Comparison of ENCODE assay signal across 28 cellular contexts in the genomic region with DNA sequence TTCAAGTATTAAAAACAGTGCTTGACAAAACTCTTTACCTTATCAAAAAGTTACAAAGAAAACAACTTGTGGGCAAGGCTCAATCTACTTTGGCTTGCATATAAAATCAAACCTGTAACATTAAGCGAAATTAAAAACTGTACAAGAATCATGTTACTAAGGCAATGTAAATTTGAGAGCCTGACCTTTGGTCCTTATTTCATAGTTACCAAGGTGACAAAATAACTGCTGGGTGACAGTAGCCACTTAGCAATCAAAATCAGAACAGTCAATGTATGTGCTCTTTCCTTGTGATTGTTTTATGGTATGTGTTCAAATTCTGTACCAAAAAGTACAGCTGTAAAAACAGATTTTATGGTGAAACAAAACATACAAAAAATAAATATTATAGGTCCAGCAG.
"Had no signal": no experiment of that assay in that cellular context is flagged by ENCODE, and none has a peak within 500 bp of the region (broad histone marks: within the 10 kb centered on the region; RNA-seq: fewer than 3 reads in every experiment).

No MANE protein-coding gene starts in this region.

- H3K27me3 ChIP-seq: dorsolateral prefrontal cortex, gastrocnemius medialis, hepatocyte, ovary, sigmoid colon, suprapubic skin, tibial artery had no signal

- H3K4me1 Mint-ChIP-seq: activated B cell treated with CpG ODN at 0.5 μM for 24 hours; activated CD8-positive, alpha-beta memory T cell treated with anti-CD3 and anti-CD28 coated beads, Interleukin-2, amount 10 ng/mL, durations not matched to agents 7 days and 5 days; activated naive CD4-positive, alpha-beta T cell treated with anti-CD3 and anti-CD28 coated beads, Interleukin-2, amount 50 U/mL, for 24 hours; activated naive CD8-positive, alpha-beta T cell treated with anti-CD3 and anti-CD28 coated beads, Interleukin-2, amount 50 U/mL, for 24 hours; central memory CD8-positive, alpha-beta T cell; naive B cell; stimulated activated naive B cell treated with anti-CD40 and anti-IgM and Interleukin-4, amounts not matched to agents 10 μg/mL and 1 μg/mL and 100 μg/mL, for 72 hours had no signal

- ATAC-seq: activated CD8-positive, alpha-beta memory T cell treated with anti-CD3 and anti-CD28 coated beads, Interleukin-2, amount 10 ng/mL, durations not matched to agents 7 days and 5 days; activated CD8-positive, alpha-beta T cell treated with anti-CD3 and anti-CD28 coated beads, Interleukin-2, amount 10 ng/mL, durations not matched to agents 7 days and 5 days; activated naive CD8-positive, alpha-beta T cell treated with anti-CD3 and anti-CD28 coated beads, Interleukin-2, amount 50 U/mL, for 24 hours; effector memory CD8-positive, alpha-beta T cell; gastrocnemius medialis; left ventricle myocardium superior; stimulated activated naive B cell treated with anti-CD40 and anti-IgM and Interleukin-4, amounts not matched to agents 10 μg/mL and 1 μg/mL and 100 μg/mL, for 72 hours had no signal

- H3K27ac Mint-ChIP-seq: activated B cell treated with CpG ODN at 0.5 μM for 24 hours; activated CD8-positive, alpha-beta memory T cell treated with anti-CD3 and anti-CD28 coated beads, Interleukin-2, amount 10 ng/mL, durations not matched to agents 7 days and 5 days; activated CD8-positive, alpha-beta T cell treated with anti-CD3 and anti-CD28 coated beads, Interleukin-2, amount 10 ng/mL, durations not matched to agents 7 days and 5 days; activated naive CD4-positive, alpha-beta T cell treated with anti-CD3 and anti-CD28 coated beads, Interleukin-2, amount 50 U/mL, for 24 hours; activated naive CD8-positive, alpha-beta T cell treated with anti-CD3 and anti-CD28 coated beads, Interleukin-2, amount 50 U/mL, for 24 hours; activated T-helper 2 cell treated with anti-CD3 and anti-CD28 coated beads, Interferon-gamma antibody, Interleukin-2, Interleukin-4, amounts not matched to agents 10 μg/mL and 5 μg/mL and 100 μg/mL, durations not matched to agents 14 hours and 24 hours and 36 hours; naive B cell; stimulated activated naive B cell treated with anti-CD40 and anti-IgM and Interleukin-4, amounts not matched to agents 10 μg/mL and 1 μg/mL and 100 μg/mL, for 72 hours had no signal

- H3K27ac ChIP-seq: coronary artery, dorsolateral prefrontal cortex, gastrocnemius medialis, hepatocyte, ovary, prostate gland, sigmoid colon, suprapubic skin, tibial artery had no signal

- H3K9me3 Mint-ChIP-seq: activated naive CD4-positive, alpha-beta T cell treated with anti-CD3 and anti-CD28 coated beads, Interleukin-2, amount 50 U/mL, for 24 hours; central memory CD8-positive, alpha-beta T cell had no signal

- DNase-seq: activated B cell treated with CpG ODN at 0.5 μM for 24 hours; activated CD8-positive, alpha-beta memory T cell treated with anti-CD3 and anti-CD28 coated beads, Interleukin-2, amount 10 ng/mL, durations not matched to agents 7 days and 5 days; activated CD8-positive, alpha-beta T cell treated with anti-CD3 and anti-CD28 coated beads, Interleukin-2, amount 10 ng/mL, durations not matched to agents 7 days and 5 days; activated naive CD8-positive, alpha-beta T cell treated with anti-CD3 and anti-CD28 coated beads, Interleukin-2, amount 50 U/mL, for 24 hours; activated T-cell treated with anti-CD3 and anti-CD28 coated beads, Interleukin-2, amount 50 U/mL, for 48 hours; amygdala; dorsolateral prefrontal cortex; effector memory CD8-positive, alpha-beta T cell; erythroblast; gastrocnemius medialis; glutamatergic neuron; islet precursor cell; left ventricle myocardium superior; naive B cell; ovary; retina; sigmoid colon; stimulated activated CD4-positive, alpha-beta T cell treated with anti-CD3 and anti-CD28 coated beads, Interleukin-1b, Interleukin-23, amount 100 ng/mL, for 48 hours; stimulated activated naive B cell treated with anti-CD40 and anti-IgM and Interleukin-4, amounts not matched to agents 10 μg/mL and 1 μg/mL and 100 μg/mL, for 72 hours; tibial artery had no signal

- H3K36me3 ChIP-seq: gastrocnemius medialis, ovary, prostate gland, sigmoid colon, suprapubic skin, tibial artery had no signal

- H3K4me3 Mint-ChIP-seq: activated B cell treated with CpG ODN at 0.5 μM for 24 hours; activated CD8-positive, alpha-beta memory T cell treated with anti-CD3 and anti-CD28 coated beads, Interleukin-2, amount 10 ng/mL, durations not matched to agents 7 days and 5 days; activated CD8-positive, alpha-beta T cell treated with anti-CD3 and anti-CD28 coated beads, Interleukin-2, amount 10 ng/mL, durations not matched to agents 7 days and 5 days; activated naive CD4-positive, alpha-beta T cell treated with anti-CD3 and anti-CD28 coated beads, Interleukin-2, amount 50 U/mL, for 24 hours; activated naive CD8-positive, alpha-beta T cell treated with anti-CD3 and anti-CD28 coated beads, Interleukin-2, amount 50 U/mL, for 24 hours; central memory CD8-positive, alpha-beta T cell; effector memory CD8-positive, alpha-beta T cell; naive B cell; stimulated activated naive B cell treated with anti-CD40 and anti-IgM and Interleukin-4, amounts not matched to agents 10 μg/mL and 1 μg/mL and 100 μg/mL, for 72 hours had no signal

- H3K4me3 ChIP-seq: coronary artery, dorsolateral prefrontal cortex, gastrocnemius medialis, hepatocyte, ovary, prostate gland, sigmoid colon, smooth muscle cell, suprapubic skin, tibial artery had no signal

- H3K27me3 Mint-ChIP-seq: activated B cell treated with CpG ODN at 0.5 μM for 24 hours; activated CD8-positive, alpha-beta memory T cell treated with anti-CD3 and anti-CD28 coated beads, Interleukin-2, amount 10 ng/mL, durations not matched to agents 7 days and 5 days; activated naive CD4-positive, alpha-beta T cell treated with anti-CD3 and anti-CD28 coated beads, Interleukin-2, amount 50 U/mL, for 24 hours; activated naive CD8-positive, alpha-beta T cell treated with anti-CD3 and anti-CD28 coated beads, Interleukin-2, amount 50 U/mL, for 24 hours; central memory CD8-positive, alpha-beta T cell; effector memory CD8-positive, alpha-beta T cell; naive B cell; stimulated activated naive B cell treated with anti-CD40 and anti-IgM and Interleukin-4, amounts not matched to agents 10 μg/mL and 1 μg/mL and 100 μg/mL, for 72 hours had no signal

- H3K9me3 ChIP-seq: gastrocnemius medialis, ovary, prostate gland, tibial artery had no signal

- H3K4me1 ChIP-seq: prostate gland, sigmoid colon, suprapubic skin, tibial artery had no signal
